15 cellular contexts compared by ENCODE assay signal in genomic region chr10:26446258-26446657, GRCh38. TPM values are rescaled to one million over a fixed set of nuclear protein-coding genes. Genes with fewer than 3 reads are reported as not detected.
DNase-seq lines count a peak whose midpoint lies in the region; ATAC-seq, FAIRE-seq and TF ChIP-seq lines count a peak whose summit lies in the region.
"Had no signal": no experiment of that assay in that cellular context is flagged by ENCODE, and none has a peak within 500 bp of the region (broad histone marks: within the 10 kb centered on the region; RNA-seq: fewer than 3 reads in every experiment).

No MANE protein-coding gene starts in this region.

- whole genome bisulfite sequencing in small intestine, 3 donors: 53 to 68% (median 62%) methylated on average over 5 of the region's 5 CpGs

- no peaks in the 10 kb centered on the region for H3K36me3 ChIP-seq in CD8-positive, alpha-beta T cell (ENCODE audit: insufficient read depth, low read length)
- peaks cover 45% of the 10 kb centered on the region for H3K36me3 ChIP-seq in Karpas-422 (ENCODE audit: insufficient read depth, low read length)
- H3K36me3 ChIP-seq in small intestine (ENCODE audit: control insufficient read depth in 2 of 2, insufficient read depth in 2 of 2, low read length in 2 of 2): no peaks in the 10 kb centered on the region
- H3K36me3 ChIP-seq: gastroesophageal sphincter had no signal

- peaks cover 82% of the 10 kb centered on the region for H3K4me1 ChIP-seq in CD8-positive, alpha-beta T cell (ENCODE audit: insufficient read depth, low read length)
- H3K4me1 ChIP-seq in Karpas-422 (ENCODE audit: low read length): peaks cover 53% of the 10 kb centered on the region
- H3K4me1 ChIP-seq in small intestine (ENCODE audit: control insufficient read depth in 2 of 2, insufficient read depth in 1 of 2, low read depth in 1 of 2, low read length in 1 of 2): no peaks in the 10 kb centered on the region
- H3K4me1 ChIP-seq: gastroesophageal sphincter, parathyroid adenoma had no signal

- H3K4me3 ChIP-seq in CD8-positive, alpha-beta T cell (ENCODE audit: low read depth, low read length): no peak overlapping the region
- no peak overlapping the region for H3K4me3 ChIP-seq in Karpas-422 (ENCODE audit: low read length)
- H3K4me3 ChIP-seq in small intestine (ENCODE audit: low read depth in 1 of 2, low read length in 2 of 2): no peak overlapping the region
- H3K4me3 ChIP-seq: gastroesophageal sphincter, smooth muscle cell had no signal

- no peaks in the 10 kb centered on the region for H3K9me3 ChIP-seq in CD8-positive, alpha-beta T cell (ENCODE audit: low read length)
- H3K9me3 ChIP-seq in Karpas-422 (ENCODE audit: low read length) (no peaks in the 10 kb centered on the region), small intestine (ENCODE audit: control insufficient read depth, low read depth) (no peaks in the 10 kb centered on the region)
- H3K9me3 ChIP-seq: gastroesophageal sphincter had no signal

- no peak for ATAC-seq in CD8-positive, alpha-beta T cell
- ATAC-seq in activated naive CD8-positive, alpha-beta T cell treated with anti-CD3 and anti-CD28 coated beads, Interleukin-2, amount 50 U/mL, for 24 hours: no peak
- ATAC-seq: gastroesophageal sphincter, WTC11 had no signal

- no peak for TF ChIP-seq CTCF in CD8-positive, alpha-beta T cell (IDR thresholded peaks at IDR 0.05)

- peaks cover 88% of the 10 kb centered on the region for H3K4me1 Mint-ChIP-seq in CD8-positive, alpha-beta T cell (ENCODE audit: low read depth)
- H3K4me1 Mint-ChIP-seq in activated naive CD8-positive, alpha-beta T cell treated with anti-CD3 and anti-CD28 coated beads, Interleukin-2, amount 50 U/mL, for 24 hours: peaks cover 90% of the 10 kb centered on the region
- H3K4me1 Mint-ChIP-seq: mesothelial cell of epicardium, WTC11 had no signal

- H3K79me2 ChIP-seq in Karpas-422 (ENCODE audit: low read length): peaks cover 96% of the 10 kb centered on the region
- H3K79me2 ChIP-seq: parathyroid adenoma had no signal

- intact Hi-C loops in CD8-positive, alpha-beta T cell (cut with DNase I, micrococcal nuclease): loop anchor here (5.0 to 10.0 kb wide), 2 partner anchors 239 to 711 kb away; partner anchors contain the start of gene MASTL (in 1 of the 2)

- no peak overlapping the region for H2AFZ ChIP-seq in Karpas-422 (ENCODE audit: low read length)
- H2AFZ ChIP-seq: parathyroid adenoma had no signal

- POLR2A ChIA-PET in CD8-positive, alpha-beta T cell (lab: Charles Lee): interaction anchor here (0.6 to 1.3 kb wide), 3 partner anchors 8 to 62 kb away, joined by 5 read pairs; partner anchors contain the start of gene APBB1IP

- no peak for FAIRE-seq in small intestine (lab: Jason Lieb, UNC)

- no peak overlapping the region for H3K9ac ChIP-seq in Karpas-422 (ENCODE audit: low read length)
- H3K9ac ChIP-seq: parathyroid adenoma had no signal

- H3K9me3 Mint-ChIP-seq in CD8-positive, alpha-beta T cell: peaks cover 2% of the 10 kb centered on the region
- H3K9me3 Mint-ChIP-seq in activated naive CD8-positive, alpha-beta T cell treated with anti-CD3 and anti-CD28 coated beads, Interleukin-2, amount 50 U/mL, for 24 hours: no peaks in the 10 kb centered on the region
- H3K9me3 Mint-ChIP-seq: mesothelial cell of epicardium, WTC11 had no signal

- no peaks in the 10 kb centered on the region for H3K27me3 ChIP-seq in CD8-positive, alpha-beta T cell (ENCODE audit: insufficient read depth, low read length)
- H3K27me3 ChIP-seq in Karpas-422 (ENCODE audit: low read length): no peaks in the 10 kb centered on the region
- H3K27me3 ChIP-seq in small intestine (ENCODE audit: control insufficient read depth in 2 of 2, insufficient read depth in 2 of 2, low read length in 2 of 2): no peaks in the 10 kb centered on the region
- H3K27me3 ChIP-seq: gastroesophageal sphincter had no signal

- peak overlapping the region; percentile 88 for H3K27ac Mint-ChIP-seq in CD8-positive, alpha-beta T cell
- H3K27ac Mint-ChIP-seq in activated naive CD8-positive, alpha-beta T cell treated with anti-CD3 and anti-CD28 coated beads, Interleukin-2, amount 50 U/mL, for 24 hours: peak overlapping the region; percentile 84
- H3K27ac Mint-ChIP-seq: mesothelial cell of epicardium, WTC11 had no signal

- peaks cover 47% of the 10 kb centered on the region for H3K36me3 Mint-ChIP-seq in CD8-positive, alpha-beta T cell
- H3K36me3 Mint-ChIP-seq in activated naive CD8-positive, alpha-beta T cell treated with anti-CD3 and anti-CD28 coated beads, Interleukin-2, amount 50 U/mL, for 24 hours (ENCODE audit: low read depth): peaks cover 53% of the 10 kb centered on the region
- H3K36me3 Mint-ChIP-seq: mesothelial cell of epicardium, WTC11 had no signal

- H3K9me2 ChIP-seq in Karpas-422 (replicated peaks; ENCODE audit: insufficient read depth, low read length): no peaks in the 10 kb centered on the region

- CTCF ChIA-PET in CD8-positive, alpha-beta T cell (lab: Charles Lee): interaction anchor here (1.2 kb wide), 1 partner anchor 34 kb away, joined by 4 read pairs; no protein-coding TSS in a partner anchor

- no peak overlapping the region for H3K4me2 ChIP-seq in Karpas-422 (ENCODE audit: low read depth, low read length, poor library complexity, severe bottlenecking)
- H3K4me2 ChIP-seq: smooth muscle cell had no signal

- no peak for DNase-seq in CD8-positive, alpha-beta T cell
- DNase-seq in Karpas-422: no peak
- DNase-seq in activated naive CD8-positive, alpha-beta T cell treated with anti-CD3 and anti-CD28 coated beads, Interleukin-2, amount 50 U/mL, for 24 hours: no peak
- no peak for DNase-seq in small intestine
- no peak for DNase-seq in NCI-H82 (lab: John Stamatoyannopoulos, UW)
- DNase-seq in NCI-H69 (lab: John Stamatoyannopoulos, UW): no peak
- no peak for DNase-seq in NCI-H2171 treated with DMSO at 0.1 percent for 48 hours (lab: John Stamatoyannopoulos, UW)
- DNase-seq in stimulated activated CD4-positive, alpha-beta T cell treated with anti-CD3 and anti-CD28 coated beads, Interleukin-2, amount 100 ng/mL, for 24 hours: no peak
- DNase-seq: NCI-H187, NCI-H524 treated with DMSO at 0.1 percent for 48 hours had no signal

- no peaks in the 10 kb centered on the region for H4K20me1 ChIP-seq in Karpas-422 (ENCODE audit: insufficient read depth, low read depth, low read length)

- H3K27me3 Mint-ChIP-seq in CD8-positive, alpha-beta T cell (ENCODE audit: low read depth): no peaks in the 10 kb centered on the region
- peaks cover 2% of the 10 kb centered on the region for H3K27me3 Mint-ChIP-seq in activated naive CD8-positive, alpha-beta T cell treated with anti-CD3 and anti-CD28 coated beads, Interleukin-2, amount 50 U/mL, for 24 hours

- H3K4me3 Mint-ChIP-seq in CD8-positive, alpha-beta T cell: peak overlapping the region; percentile 30
- peak overlapping the region; percentile 46 for H3K4me3 Mint-ChIP-seq in activated naive CD8-positive, alpha-beta T cell treated with anti-CD3 and anti-CD28 coated beads, Interleukin-2, amount 50 U/mL, for 24 hours
- H3K4me3 Mint-ChIP-seq: mesothelial cell of epicardium, WTC11 had no signal

- H3K27ac ChIP-seq in CD8-positive, alpha-beta T cell (ENCODE audit: low read depth, low read length): peak overlapping the region; percentile 16
- H3K27ac ChIP-seq in Karpas-422 (ENCODE audit: low read length): peak overlapping the region; percentile 30
- H3K27ac ChIP-seq in small intestine (ENCODE audit: low read depth in 1 of 2, low read length in 1 of 2): peak overlapping the region; percentile 30 to 32
- H3K27ac ChIP-seq: gastroesophageal sphincter, parathyroid adenoma had no signal

RNA-seq across cellular contexts. Expression of gene APBB1IP, which starts 8.1 kb away (rescaled TPM):
- total RNA-seq in CD8-positive, alpha-beta T cell: 10 to 100 TPM; 36.4 to 36.8 TPM
- total RNA-seq in Karpas-422 (2014; rRNA removed; shearing (Covaris generic); ENCODE audit: low replicate concordance): 22.7 and 34.7 TPM in 2 replicates
- polyA plus RNA-seq in small intestine: 1 to 10 TPM; 1.1 to 4.6 (median 2.8) TPM
